ENCODE assay signal across 8 cellular contexts in the genomic region with DNA sequence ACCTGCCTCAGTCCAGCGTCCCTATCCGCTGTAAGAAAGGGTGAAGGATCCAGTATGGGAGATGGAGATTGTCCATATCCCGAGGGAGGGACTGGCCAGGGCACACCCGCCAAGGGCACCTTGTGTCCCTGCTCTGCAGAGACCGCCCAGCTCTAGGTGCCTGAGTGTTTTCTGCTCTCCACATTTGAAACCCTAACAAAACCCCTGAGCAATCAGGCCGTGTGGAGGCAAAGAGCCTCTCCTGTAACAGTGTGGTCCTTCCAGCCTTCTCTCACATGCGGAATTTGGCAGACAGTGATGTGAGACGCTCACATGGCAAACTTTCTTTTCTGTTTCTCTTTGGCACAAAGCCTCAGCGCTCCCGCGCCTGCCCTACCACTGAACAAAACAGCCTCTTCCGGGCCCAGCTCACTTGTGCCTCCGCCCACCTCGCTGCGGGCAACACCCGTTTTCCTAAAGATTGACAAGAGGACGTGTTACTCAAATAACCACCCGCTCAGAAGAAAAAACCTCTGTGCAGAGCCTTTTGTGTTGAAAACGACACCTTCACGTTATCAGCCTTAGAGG.
A peak's percentile ranks its signal among the peaks of the same experiment; 100 is the strongest.
DNase-seq lines count a peak whose midpoint lies in the region; ATAC-seq and TF ChIP-seq lines count a peak whose summit lies in the region.

No MANE protein-coding gene starts in this region.

- TF ChIP-seq CTCF in LNCaP clone FGC (IDR thresholded peaks at IDR 0.05; ENCODE audit: control insufficient read depth, extremely low read depth, insufficient read depth), result no peak

- POLR2A ChIA-PET in naive thymus-derived CD8-positive, alpha-beta T cell (lab: Charles Lee), result interaction anchor here (0.5 to 1.5 kb wide), 6 partner anchors 9 to 460 kb away, joined by 3 to 11 read pairs (median 4); no protein-coding TSS in a partner anchor

- H3K4me1 Mint-ChIP-seq in naive thymus-derived CD8-positive, alpha-beta T cell, result peaks cover 7 to 30% (median 10%) of the 10 kb centered on the region in 4 donors
- peaks cover 9 to 20% of the 10 kb centered on the region in 2 donors for H3K4me1 Mint-ChIP-seq in stimulated activated naive B cell treated with anti-CD40 and anti-IgM and Interleukin-4, amounts not matched to agents 10 μg/mL and 1 μg/mL and 100 μg/mL, for 72 hours

- no peaks in the 10 kb centered on the region for H3K27me3 Mint-ChIP-seq in naive thymus-derived CD8-positive, alpha-beta T cell
- peaks cover 0 to 4% of the 10 kb centered on the region in 2 donors for H3K27me3 Mint-ChIP-seq in stimulated activated naive B cell treated with anti-CD40 and anti-IgM and Interleukin-4, amounts not matched to agents 10 μg/mL and 1 μg/mL and 100 μg/mL, for 72 hours

- H3K27ac Mint-ChIP-seq in naive thymus-derived CD8-positive, alpha-beta T cell, result peak overlapping the region; percentile 72 to 100 (median 96)
- peak overlapping the region; percentile 68 for H3K27ac Mint-ChIP-seq in stimulated activated naive B cell treated with anti-CD40 and anti-IgM and Interleukin-4, amounts not matched to agents 10 μg/mL and 1 μg/mL and 100 μg/mL, for 72 hours

- 0 out of 2 replicates have a peak overlapping the region, but pooled peaks have one; percentile 14 for H3K4me3 ChIP-seq in LNCaP clone FGC (ENCODE audit: low read depth, low read length)

- H3K4me3 Mint-ChIP-seq in naive thymus-derived CD8-positive, alpha-beta T cell, result peak overlapping the region; percentile 62 to 87 (median 80)
- H3K4me3 Mint-ChIP-seq in stimulated activated naive B cell treated with anti-CD40 and anti-IgM and Interleukin-4, amounts not matched to agents 10 μg/mL and 1 μg/mL and 100 μg/mL, for 72 hours, result peak overlapping the region; percentile 62 to 63

- H3K9me3 Mint-ChIP-seq in naive thymus-derived CD8-positive, alpha-beta T cell, result no peaks in the 10 kb centered on the region
- H3K9me3 Mint-ChIP-seq in stimulated activated naive B cell treated with anti-CD40 and anti-IgM and Interleukin-4, amounts not matched to agents 10 μg/mL and 1 μg/mL and 100 μg/mL, for 72 hours, result peaks cover 0 to 3% of the 10 kb centered on the region in 2 donors

- H3K36me3 Mint-ChIP-seq in naive thymus-derived CD8-positive, alpha-beta T cell, result no peaks in the 10 kb centered on the region
- H3K36me3 Mint-ChIP-seq in stimulated activated naive B cell treated with anti-CD40 and anti-IgM and Interleukin-4, amounts not matched to agents 10 μg/mL and 1 μg/mL and 100 μg/mL, for 72 hours, result peaks cover 0 to 1% of the 10 kb centered on the region in 2 donors

- DNase-seq in LNCaP clone FGC (ENCODE audit: low read depth), result peak; percentile 40
- DNase-seq in T-helper 22 cell (ENCODE audit: low read depth), result peak; percentile 11
- DNase-seq in astrocyte of the hippocampus (ENCODE audit: low read depth, low spot score), result peak; percentile 70
- DNase-seq in naive thymus-derived CD8-positive, alpha-beta T cell, result peak; percentile 50 to 85 (median 68)
- DNase-seq in stimulated activated naive B cell treated with anti-CD40 and anti-IgM and Interleukin-4, amounts not matched to agents 10 μg/mL and 1 μg/mL and 100 μg/mL, for 72 hours, result no peak
- DNase-seq in GOT3 (lab: John Stamatoyannopoulos, UW), result no peak

- ATAC-seq in naive thymus-derived CD8-positive, alpha-beta T cell, result peak; percentile 99 to 100
- ATAC-seq in stimulated activated naive B cell treated with anti-CD40 and anti-IgM and Interleukin-4, amounts not matched to agents 10 μg/mL and 1 μg/mL and 100 μg/mL, for 72 hours (replicated peaks), result peak; percentile 78 to 82
- no peak for ATAC-seq in HG03460 (IDR thresholded peaks at IDR 0.05; ENCODE audit: unreplicated experiment)
- no peak for ATAC-seq in GM21447 (IDR thresholded peaks at IDR 0.05; ENCODE audit: unreplicated experiment)

Comparison
In these comparisons a context has a peak if more than half of its experiments do, and no peak if none do; other contexts are left out.
1. DNase-seq: peak in LNCaP clone FGC (single experiment), T-helper 22 cell (single experiment), astrocyte of the hippocampus (single experiment) and naive thymus-derived CD8-positive, alpha-beta T cell (10 of 10); none in stimulated activated naive B cell treated with anti-CD40 and anti-IgM and Interleukin-4, amounts not matched to agents 10 μg/mL and 1 μg/mL and 100 μg/mL, for 72 hours (single experiment) and GOT3 (single experiment).
2. ATAC-seq: peak in naive thymus-derived CD8-positive, alpha-beta T cell (2 of 2) and stimulated activated naive B cell treated with anti-CD40 and anti-IgM and Interleukin-4, amounts not matched to agents 10 μg/mL and 1 μg/mL and 100 μg/mL, for 72 hours (2 of 2); none in HG03460 (single experiment) and GM21447 (single experiment).